9 cellular contexts compared by ENCODE assay signal in the genomic region with DNA sequence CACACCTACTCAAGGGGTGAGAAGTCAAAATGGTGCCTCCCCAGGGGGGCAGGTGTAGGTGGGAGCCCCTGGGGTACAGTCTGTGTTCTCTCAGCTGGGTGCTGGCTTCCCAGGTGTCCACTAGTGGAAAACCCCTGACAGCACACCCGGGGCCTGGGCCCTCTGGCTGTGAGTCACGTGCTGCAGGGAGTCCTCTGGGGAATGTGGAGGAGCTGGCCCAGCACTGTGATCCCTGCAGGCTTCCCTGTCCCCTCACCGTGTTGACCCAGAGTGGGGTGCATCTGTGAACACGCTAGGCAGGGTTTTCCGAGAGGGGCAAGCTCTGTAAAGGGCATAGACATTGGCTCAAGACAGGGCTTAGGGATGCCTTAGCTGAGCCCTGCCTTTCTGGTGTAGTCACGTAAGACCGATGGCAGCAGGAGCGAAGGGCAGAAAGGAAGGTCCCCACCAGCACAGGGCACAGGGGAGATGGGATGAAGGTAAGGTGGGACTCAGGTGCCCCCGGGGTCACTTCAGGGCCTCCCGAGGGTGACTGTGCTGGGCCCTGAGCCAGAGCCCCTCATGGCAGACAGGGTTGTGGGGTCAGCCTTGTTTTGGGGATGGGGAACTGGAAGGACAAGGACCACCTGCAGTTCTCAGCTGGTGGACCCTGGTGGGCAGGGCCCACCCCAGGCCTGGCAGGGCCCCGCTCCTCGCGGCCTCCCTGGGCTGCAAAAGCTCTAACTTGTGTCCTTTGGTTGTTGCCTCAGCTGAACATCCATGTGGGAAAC. TPM values are rescaled to one million over a fixed set of nuclear protein-coding genes. Genes with fewer than 3 reads are reported as not detected.
DNase-seq lines count a peak whose midpoint lies in the region; ATAC-seq and TF ChIP-seq lines count a peak whose summit lies in the region.
"Had no signal": no experiment of that assay in that cellular context is flagged by ENCODE, and none has a peak within 500 bp of the region (broad histone marks: within the 10 kb centered on the region; RNA-seq: fewer than 3 reads in every experiment).

No MANE protein-coding gene starts in this region.

- no peaks in the 10 kb centered on the region for H3K9me3 ChIP-seq in heart right ventricle
- H3K9me3 ChIP-seq: SJCRH30 had no signal

- no peak overlapping the region for H3K4me3 ChIP-seq in heart right ventricle
- H3K4me3 ChIP-seq in brain microvascular endothelial cell (ENCODE audit: low read depth, low read length), result no peak overlapping the region
- H3K4me3 ChIP-seq: SJCRH30 had no signal

- peaks cover 13 to 87% (median 60%) of the 10 kb centered on the region in 9 donors for H3K4me1 ChIP-seq in heart right ventricle
- H3K4me1 ChIP-seq: SJCRH30 had no signal

- no peak for DNase-seq in activated naive CD4-positive, alpha-beta T cell treated with anti-CD3 and anti-CD28 coated beads for 36 hours
- DNase-seq in activated naive CD4-positive, alpha-beta T cell treated with anti-CD3 and anti-CD28 coated beads, Interleukin-2, amount 50 U/mL, for 16 hours, result no peak
- DNase-seq in heart right ventricle (no peak), SW480 (ENCODE audit: low spot score) (no peak), brain microvascular endothelial cell (no peak)
- DNase-seq: COR-L47, mesendoderm, SJCRH30 had no signal

- H3K4me3 Mint-ChIP-seq in activated naive CD4-positive, alpha-beta T cell treated with anti-CD3 and anti-CD28 coated beads for 36 hours, result no peak overlapping the region
- H3K4me3 Mint-ChIP-seq in stimulated activated memory B cell treated with anti-CD40 and anti-IgM and Interleukin-4, amounts not matched to agents 10 μg/mL and 1 μg/mL and 100 μg/mL, for 72 hours, result no peak overlapping the region

- WGBS in heart right ventricle, 2 donors, result 80 to 85% methylated on average over 13 of the region's 13 CpGs

- no peak for ATAC-seq in heart right ventricle
- no peak for ATAC-seq in stimulated activated memory B cell treated with anti-CD40 and anti-IgM and Interleukin-4, amounts not matched to agents 10 μg/mL and 1 μg/mL and 100 μg/mL, for 72 hours

- intact Hi-C loops in activated naive CD4-positive, alpha-beta T cell treated with anti-CD3 and anti-CD28 coated beads for 36 hours (cut with micrococcal nuclease), result no loop called here
- intact Hi-C loops in heart right ventricle (cut with DNase I), result loop anchor here in 1 of 10 donors (5.0 kb wide), 1 partner anchor 37 kb away; a partner anchor contains a TSS

- no peaks in the 10 kb centered on the region for H3K27me3 ChIP-seq in heart right ventricle
- no peaks in the 10 kb centered on the region for H3K27me3 ChIP-seq in brain microvascular endothelial cell (replicated peaks)
- H3K27me3 ChIP-seq: SJCRH30 had no signal

- no peaks in the 10 kb centered on the region for H3K27me3 Mint-ChIP-seq in activated naive CD4-positive, alpha-beta T cell treated with anti-CD3 and anti-CD28 coated beads for 36 hours (ENCODE audit: low read depth)
- no peaks in the 10 kb centered on the region for H3K27me3 Mint-ChIP-seq in stimulated activated memory B cell treated with anti-CD40 and anti-IgM and Interleukin-4, amounts not matched to agents 10 μg/mL and 1 μg/mL and 100 μg/mL, for 72 hours

- H3K9me3 Mint-ChIP-seq in activated naive CD4-positive, alpha-beta T cell treated with anti-CD3 and anti-CD28 coated beads for 36 hours, result no peaks in the 10 kb centered on the region
- H3K9me3 Mint-ChIP-seq in stimulated activated memory B cell treated with anti-CD40 and anti-IgM and Interleukin-4, amounts not matched to agents 10 μg/mL and 1 μg/mL and 100 μg/mL, for 72 hours, result no peaks in the 10 kb centered on the region

- H3K27ac ChIP-seq in heart right ventricle (peak overlapping the region; percentile 9 to 83 (median 73)), brain microvascular endothelial cell (no peak overlapping the region)
- H3K27ac ChIP-seq: SJCRH30 had no signal

- in situ Hi-C loops in brain microvascular endothelial cell (cut with HindIII; ENCODE audit: low pct_ligation_motif_present, low sequenced_read_pairs), result no loop called here

- H3K36me3 ChIP-seq in heart right ventricle (peaks cover 0 to 99% (median 25%) of the 10 kb centered on the region in 9 donors), brain microvascular endothelial cell (replicated peaks) (peaks cover 60% of the 10 kb centered on the region)

- TF ChIP-seq CTCF in heart right ventricle (IDR thresholded peaks at IDR 0.05), result no peak
- no peak for TF ChIP-seq CTCF in brain microvascular endothelial cell (IDR thresholded peaks at IDR 0.05; ENCODE audit: low read depth, low read length, missing control alignments)

- H3K4me1 Mint-ChIP-seq in activated naive CD4-positive, alpha-beta T cell treated with anti-CD3 and anti-CD28 coated beads for 36 hours (ENCODE audit: low read depth), result peaks cover 4% of the 10 kb centered on the region
- peaks cover 64% of the 10 kb centered on the region for H3K4me1 Mint-ChIP-seq in stimulated activated memory B cell treated with anti-CD40 and anti-IgM and Interleukin-4, amounts not matched to agents 10 μg/mL and 1 μg/mL and 100 μg/mL, for 72 hours

- H3K27ac Mint-ChIP-seq in activated naive CD4-positive, alpha-beta T cell treated with anti-CD3 and anti-CD28 coated beads for 36 hours, result peak overlapping the region; percentile 13
- peak overlapping the region; percentile 35 for H3K27ac Mint-ChIP-seq in stimulated activated memory B cell treated with anti-CD40 and anti-IgM and Interleukin-4, amounts not matched to agents 10 μg/mL and 1 μg/mL and 100 μg/mL, for 72 hours

- peaks cover 35% of the 10 kb centered on the region for H3K36me3 Mint-ChIP-seq in activated naive CD4-positive, alpha-beta T cell treated with anti-CD3 and anti-CD28 coated beads for 36 hours (ENCODE audit: low read depth)
- peaks cover 83% of the 10 kb centered on the region for H3K36me3 Mint-ChIP-seq in stimulated activated memory B cell treated with anti-CD40 and anti-IgM and Interleukin-4, amounts not matched to agents 10 μg/mL and 1 μg/mL and 100 μg/mL, for 72 hours

- CTCF ChIA-PET in activated naive CD4-positive, alpha-beta T cell treated with anti-CD3 and anti-CD28 coated beads for 36 hours (lab: Charles Lee), result interaction anchor here (1.3 kb wide), 1 partner anchor 25 kb away, joined by 3 read pairs; no protein-coding TSS in a partner anchor

RNA-seq across cellular contexts. Expression of a gene that starts 14.1 kb away (rescaled TPM):
- 1 to 10 TPM; 7.3 to 7.5 TPM for total RNA-seq in activated naive CD4-positive, alpha-beta T cell treated with anti-CD3 and anti-CD28 coated beads for 36 hours
- 1 to 10 TPM in 9 of 10 donors, under 1 TPM in 1; 0.91 to 5.1 (median 1.7) TPM for total RNA-seq in heart right ventricle
- polyA plus RNA-seq in heart right ventricle, result 10 to 100 TPM in 1 of 2 donors, 1 to 10 TPM in 1; 2.0 to 14.1 TPM
- total RNA-seq: SJCRH30 had no signal

RNA-seq across cellular contexts. Expression of a gene that starts 33.0 kb away (rescaled TPM):
- total RNA-seq in activated naive CD4-positive, alpha-beta T cell treated with anti-CD3 and anti-CD28 coated beads for 36 hours, result 1 to 10 TPM; 6.1 to 7.5 TPM
- 10 to 100 TPM; 16.1 to 30.4 (median 21.2) TPM for total RNA-seq in heart right ventricle
- polyA plus RNA-seq in heart right ventricle, result 10 to 100 TPM in 1 of 2 donors, 1 to 10 TPM in 1; 8.3 to 42.1 TPM

RNA-seq across cellular contexts. Expression of a gene that starts 37.9 kb away (rescaled TPM):
- 10 to 100 TPM; 75.3 to 89.1 TPM for total RNA-seq in activated naive CD4-positive, alpha-beta T cell treated with anti-CD3 and anti-CD28 coated beads for 36 hours
- total RNA-seq in heart right ventricle, result 10 to 100 TPM; 28.5 to 73.1 (median 39.8) TPM
- 10 to 100 TPM; 26.8 to 70.0 TPM for polyA plus RNA-seq in heart right ventricle

RNA-seq across cellular contexts. Expression of a gene that starts 52.0 kb away (rescaled TPM):
- total RNA-seq in activated naive CD4-positive, alpha-beta T cell treated with anti-CD3 and anti-CD28 coated beads for 36 hours, result under 1 TPM; 0.43 to 0.47 TPM
- total RNA-seq in heart right ventricle, result 10 to 100 TPM in 4 of 10 donors, 1 to 10 TPM in 6; 3.5 to 23.4 (median 5.4) TPM
- polyA plus RNA-seq in heart right ventricle, result 10 to 100 TPM in 1 of 2 donors, 1 to 10 TPM in 1; 9.9 to 12.8 TPM

RNA-seq across cellular contexts. Expression of a gene that starts 56.9 kb away (rescaled TPM):
- 100 to 1,000 TPM; 190 to 191 TPM for total RNA-seq in activated naive CD4-positive, alpha-beta T cell treated with anti-CD3 and anti-CD28 coated beads for 36 hours
- 1,000 to 10,000 TPM in 8 of 10 donors, 100 to 1,000 TPM in 2; 860 to 1,727 (median 1,056) TPM for total RNA-seq in heart right ventricle
- 1,000 to 10,000 TPM in 1 of 2 donors, 100 to 1,000 TPM in 1; 735 to 3,552 TPM for polyA plus RNA-seq in heart right ventricle
